Comparison of ENCODE assay signal across 10 cellular contexts in the genomic region with DNA sequence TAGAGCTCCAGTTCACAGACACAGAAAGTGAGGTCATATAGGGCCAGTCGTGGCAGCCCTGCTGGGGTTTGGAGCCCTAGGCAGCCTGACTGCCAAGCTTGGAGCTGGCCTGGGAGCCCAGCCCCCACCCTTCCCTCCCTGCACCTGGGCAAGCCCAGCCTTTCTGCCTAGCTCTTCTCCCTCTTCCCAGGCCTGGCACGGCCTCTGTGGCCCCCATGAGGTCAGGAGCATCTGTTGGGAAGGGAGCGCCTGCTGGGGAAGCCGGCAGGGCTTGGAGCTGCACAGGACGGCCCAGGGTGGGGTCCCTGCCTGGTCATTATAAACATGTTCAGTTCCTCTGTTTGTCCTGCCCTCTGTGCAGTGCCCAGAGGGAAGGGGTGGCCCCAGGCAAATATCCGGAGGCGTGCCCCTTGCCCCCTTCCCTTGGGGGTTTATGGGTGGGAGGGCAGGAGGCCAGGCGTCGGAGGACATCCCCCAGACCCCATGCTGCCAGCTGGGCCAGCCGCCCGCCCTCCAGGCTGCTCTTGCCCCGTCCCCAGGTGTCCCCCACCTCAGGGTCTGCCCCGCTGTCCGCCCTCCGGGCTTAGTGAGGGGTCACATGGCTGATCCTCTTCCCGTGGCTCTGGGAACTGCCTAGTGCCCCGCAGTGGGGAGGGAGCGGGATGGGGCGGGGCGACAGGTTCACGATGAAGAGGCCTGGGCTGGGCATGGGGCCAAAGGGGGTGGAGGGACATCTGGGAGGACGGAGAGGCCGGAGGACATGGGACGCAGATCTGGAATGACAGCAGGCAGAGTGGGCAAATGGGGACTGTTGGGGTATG. TPM values are rescaled to one million over a fixed set of nuclear protein-coding genes. Genes with fewer than 3 reads are reported as not detected.
DNase-seq lines count a peak whose midpoint lies in the region; ATAC-seq and TF ChIP-seq lines count a peak whose summit lies in the region.
"Had no signal": no experiment of that assay in that cellular context is flagged by ENCODE, and none has a peak within 500 bp of the region (broad histone marks: within the 10 kb centered on the region; RNA-seq: fewer than 3 reads in every experiment).

No MANE protein-coding gene starts in this region.

- no peaks in the 10 kb centered on the region for H3F3A ChIP-seq in neural progenitor cell (ENCODE audit: low read depth)

- peak overlapping the region; percentile 37 for H3K9ac ChIP-seq in neural progenitor cell

- peaks cover 11% of the 10 kb centered on the region for H3K4me1 Mint-ChIP-seq in neural progenitor cell

- TF ChIP-seq CTCF in foreskin keratinocyte (conservative IDR thresholded peaks at IDR 0.05) (no peak), neural progenitor cell (IDR thresholded peaks at IDR 0.05) (no peak)

- no peak overlapping the region for H3K27ac Mint-ChIP-seq in neural progenitor cell

- H3K4me1 ChIP-seq in foreskin keratinocyte (peaks cover 9% of the 10 kb centered on the region), neural progenitor cell (peaks cover 17% of the 10 kb centered on the region)

- no peak overlapping the region for H3K4me3 Mint-ChIP-seq in neural progenitor cell
- H3K4me3 Mint-ChIP-seq: central memory CD8-positive, alpha-beta T cell had no signal

- H3K36me3 ChIP-seq in neural progenitor cell, result no peaks in the 10 kb centered on the region

- H3K27me3 ChIP-seq in foreskin keratinocyte (no peaks in the 10 kb centered on the region), neural progenitor cell (no peaks in the 10 kb centered on the region)

- H3K27ac ChIP-seq in foreskin keratinocyte (no peak overlapping the region), neural progenitor cell (no peak overlapping the region)

- no peaks in the 10 kb centered on the region for H3K9me3 ChIP-seq in neural progenitor cell (ENCODE audit: low read depth)

- no peak overlapping the region for H2AFZ ChIP-seq in neural progenitor cell (replicated peaks)

- peak; percentile 69 for DNase-seq in DMS 273 treated with DMSO at 0.1 percent for 48 hours (lab: John Stamatoyannopoulos, UW)
- DNase-seq in NCI-H69 (lab: John Stamatoyannopoulos, UW), result peak; percentile 59
- DNase-seq in foreskin keratinocyte, result no peak
- peak; percentile 40 for DNase-seq in neural progenitor cell (ENCODE audit: low spot score)
- no peak for DNase-seq in activated CD4-positive, alpha-beta T cell treated with anti-CD3 and anti-CD28 coated beads, Interleukin-2, amount 50 U/mL, for 4 hours
- no peak for DNase-seq in NAMALWA (ENCODE audit: low spot score)
- no peak for DNase-seq in NCI-H187 treated with DMSO at 0.1 percent for 48 hours (lab: John Stamatoyannopoulos, UW)
- DNase-seq in ACHN, result no peak
- DNase-seq: NCI-H2107 had no signal

- H3K4me3 ChIP-seq in neural progenitor cell, result no peak overlapping the region

- peak; percentile 28 for ATAC-seq in foreskin keratinocyte

- H3K9me3 Mint-ChIP-seq in neural progenitor cell, result no peaks in the 10 kb centered on the region
- H3K9me3 Mint-ChIP-seq: central memory CD8-positive, alpha-beta T cell had no signal

- peaks cover 30% of the 10 kb centered on the region for H3K79me2 ChIP-seq in neural progenitor cell (ENCODE audit: low read depth)

- H3K27me3 Mint-ChIP-seq in neural progenitor cell (ENCODE audit: insufficient read depth, low read depth), result no peaks in the 10 kb centered on the region
- H3K27me3 Mint-ChIP-seq: central memory CD8-positive, alpha-beta T cell had no signal

- H4K20me1 ChIP-seq in neural progenitor cell (ENCODE audit: low read depth), result peaks cover 62% of the 10 kb centered on the region

- in situ Hi-C loops in ACHN (cut with HindIII; ENCODE audit: low pct_ligation_motif_present, low pct_unique_long_range_greater_than_20kb, low sequenced_read_pairs), result no loop called here

- H3K4me2 ChIP-seq in neural progenitor cell, result peak overlapping the region; percentile 47

- no peaks in the 10 kb centered on the region for H3K36me3 Mint-ChIP-seq in neural progenitor cell

RNA-seq across cellular contexts. Expression of a gene that starts 30.0 kb away (rescaled TPM):
- total RNA-seq in foreskin keratinocyte, result 0.32 and 0.48 TPM in 2 replicates
- polyA plus RNA-seq in foreskin keratinocyte, result 0.23 and 0.46 TPM in 2 replicates
- total RNA-seq in neural progenitor cell (ENCODE audit: low replicate concordance), result 1.0 and 1.9 TPM in 2 replicates

RNA-seq across cellular contexts. Expression of a gene that starts 37.3 kb away (rescaled TPM):
- total RNA-seq in foreskin keratinocyte (not detected in 2 replicates), neural progenitor cell (ENCODE audit: low replicate concordance) (not detected in 2 replicates)
- not detected in 2 replicates for polyA plus RNA-seq in foreskin keratinocyte

RNA-seq across cellular contexts. Expression of a gene that starts 41.2 kb away (rescaled TPM):
- total RNA-seq in foreskin keratinocyte (28.6 TPM in 2 replicates), neural progenitor cell (ENCODE audit: low replicate concordance) (9.7 and 34.3 TPM in 2 replicates)
- 33.2 and 35.5 TPM in 2 replicates for polyA plus RNA-seq in foreskin keratinocyte

Comparison
In these comparisons a context has a peak if more than half of its experiments do, and no peak if none do; other contexts are left out.
1. DNase-seq: peak in DMS 273 treated with DMSO at 0.1 percent for 48 hours (single experiment), NCI-H69 (single experiment) and neural progenitor cell (single experiment); none in foreskin keratinocyte (0 of 2), activated CD4-positive, alpha-beta T cell treated with anti-CD3 and anti-CD28 coated beads, Interleukin-2, amount 50 U/mL, for 4 hours (0 of 2), NAMALWA (single experiment), NCI-H187 treated with DMSO at 0.1 percent for 48 hours (single experiment) and ACHN (single experiment).